ENCODE assay signal across 15 cellular contexts in genomic region chr12:95624544-95624943, GRCh38.
DNase-seq lines count a peak whose midpoint lies in the region; ATAC-seq and TF ChIP-seq lines count a peak whose summit lies in the region.
"Had no signal": no experiment of that assay in that cellular context is flagged by ENCODE, and none has a peak within 500 bp of the region (broad histone marks: within the 10 kb centered on the region; RNA-seq: fewer than 3 reads in every experiment).

No MANE protein-coding gene starts in this region.

- no peaks in the 10 kb centered on the region for H3K27me3 ChIP-seq in HUES64 (ENCODE audit: insufficient read depth, low read length)
- H3K27me3 ChIP-seq in sigmoid colon = no peaks in the 10 kb centered on the region
- H3K27me3 ChIP-seq: tibial nerve had no signal

- H3K4me1 ChIP-seq in HUES64 (ENCODE audit: insufficient read depth, low read length) (peaks cover 7% of the 10 kb centered on the region), sigmoid colon (peaks cover 0 to 18% (median 16%) of the 10 kb centered on the region in 4 donors)
- H3K4me1 ChIP-seq: tibial nerve had no signal

- H3K9ac ChIP-seq in HUES64 (ENCODE audit: low read depth, low read length) = no peak overlapping the region

- H3K9me3 ChIP-seq in HUES64 (ENCODE audit: insufficient read depth, low read depth, low read length) (no peaks in the 10 kb centered on the region), sigmoid colon (no peaks in the 10 kb centered on the region)
- H3K9me3 ChIP-seq: tibial nerve had no signal

- peak overlapping the region; percentile 50; the same call in 1 of the 2 replicates for H3K27ac ChIP-seq in HUES64 (ENCODE audit: low read depth, low read length)
- peak overlapping the region in 3 of 4 donors; percentile 39 to 85 (median 52) for H3K27ac ChIP-seq in sigmoid colon

- no peak overlapping the region for H3K4me3 ChIP-seq in HUES64 (ENCODE audit: low read length)
- no peak overlapping the region for H3K4me3 ChIP-seq in sigmoid colon
- H3K4me3 ChIP-seq: smooth muscle cell, tibial nerve had no signal

- intact Hi-C loops in sigmoid colon (cut with DNase I) = loop anchor here (10.0 kb wide), 1 partner anchor 190 kb away; no protein-coding TSS in a partner anchor

- 83% methylated on average over 7 of the region's 7 CpGs for WGBS in HUES64
- WGBS in sigmoid colon, 2 donors = 76 to 77% methylated on average over 7 of the region's 7 CpGs

- no peak for ATAC-seq in HG03520 (IDR thresholded peaks at IDR 0.05; ENCODE audit: unreplicated experiment)
- ATAC-seq in omental fat pad (ENCODE audit: low FRiP score) = no peak
- ATAC-seq: activated CD8-positive, alpha-beta T cell treated with anti-CD3 and anti-CD28 coated beads, Interleukin-2, amount 10 ng/mL, durations not matched to agents 7 days and 5 days had no signal

- DNase-seq in dermis microvascular lymphatic vessel endothelial cell (ENCODE audit: low read depth in 2 of 2) (peak; percentile 96 to 97), kidney tubule cell (ENCODE audit: low spot score) (peak; percentile 93), sigmoid colon (no peak), omental fat pad (ENCODE audit: low spot score) (no peak), hepatic stellate cell (ENCODE audit: low spot score) (no peak)
- no peak for DNase-seq in stimulated activated CD4-positive, alpha-beta T cell treated with anti-CD3 and anti-CD28 coated beads, Interleukin-15, amount 100 ng/mL, for 24 hours
- DNase-seq: activated CD8-positive, alpha-beta T cell treated with anti-CD3 and anti-CD28 coated beads, Interleukin-2, amount 10 ng/mL, durations not matched to agents 7 days and 5 days; activated naive CD4-positive, alpha-beta T cell treated with anti-CD3 and anti-CD28 coated beads, Interleukin-2, amount 50 U/mL, for 16 hours; hypothalamus; RPMI8226; T1000 had no signal

- no peak for TF ChIP-seq EP300 in sigmoid colon (IDR thresholded peaks at IDR 0.05)

- TF ChIP-seq CTCF in sigmoid colon (IDR thresholded peaks at IDR 0.05) = no peak
- TF ChIP-seq CTCF in omental fat pad (IDR thresholded peaks at IDR 0.05) = no peak

- no peak for TF ChIP-seq POLR2A in sigmoid colon (IDR thresholded peaks at IDR 0.05)

- H3K36me3 ChIP-seq in HUES64 (ENCODE audit: insufficient read depth, low read length) (no peaks in the 10 kb centered on the region), sigmoid colon (no peaks in the 10 kb centered on the region)
- H3K36me3 ChIP-seq: tibial nerve had no signal

Comparison
In these comparisons a context has a peak if more than half of its experiments do, and no peak if none do; other contexts are left out.
1. DNase-seq: peak in dermis microvascular lymphatic vessel endothelial cell (2 of 2) and kidney tubule cell (single experiment); none in sigmoid colon (single experiment), stimulated activated CD4-positive, alpha-beta T cell treated with anti-CD3 and anti-CD28 coated beads, Interleukin-15, amount 100 ng/mL, for 24 hours (single experiment), omental fat pad (single experiment) and hepatic stellate cell (single experiment).